In genomic region chr2:205768341-205768740, GRCh38 we compare ENCODE assay signal across 1 cellular context.
TF ChIP-seq lines count a peak whose summit lies in the region.

No MANE protein-coding gene starts in this region.

TF ChIP-seq in IMR-90, 13 proteins besides CTCF, POLR2A, EP300 and RAD21 (continued from another document):
- TF ChIP-seq, protein P1, sequence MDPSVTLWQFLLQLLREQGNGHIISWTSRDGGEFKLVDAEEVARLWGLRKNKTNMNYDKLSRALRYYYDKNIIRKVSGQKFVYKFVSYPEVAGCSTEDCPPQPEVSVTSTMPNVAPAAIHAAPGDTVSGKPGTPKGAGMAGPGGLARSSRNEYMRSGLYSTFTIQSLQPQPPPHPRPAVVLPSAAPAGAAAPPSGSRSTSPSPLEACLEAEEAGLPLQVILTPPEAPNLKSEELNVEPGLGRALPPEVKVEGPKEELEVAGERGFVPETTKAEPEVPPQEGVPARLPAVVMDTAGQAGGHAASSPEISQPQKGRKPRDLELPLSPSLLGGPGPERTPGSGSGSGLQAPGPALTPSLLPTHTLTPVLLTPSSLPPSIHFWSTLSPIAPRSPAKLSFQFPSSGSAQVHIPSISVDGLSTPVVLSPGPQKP (IDR thresholded peaks at IDR 0.05; ENCODE audit: borderline replicate concordance, low read depth, low read length) = no peak
- no peak for TF ChIP-seq FOS (IDR thresholded peaks at IDR 0.05; ENCODE audit: low read depth, low read length)
